24 cellular contexts compared by ENCODE assay signal in the genomic region with DNA sequence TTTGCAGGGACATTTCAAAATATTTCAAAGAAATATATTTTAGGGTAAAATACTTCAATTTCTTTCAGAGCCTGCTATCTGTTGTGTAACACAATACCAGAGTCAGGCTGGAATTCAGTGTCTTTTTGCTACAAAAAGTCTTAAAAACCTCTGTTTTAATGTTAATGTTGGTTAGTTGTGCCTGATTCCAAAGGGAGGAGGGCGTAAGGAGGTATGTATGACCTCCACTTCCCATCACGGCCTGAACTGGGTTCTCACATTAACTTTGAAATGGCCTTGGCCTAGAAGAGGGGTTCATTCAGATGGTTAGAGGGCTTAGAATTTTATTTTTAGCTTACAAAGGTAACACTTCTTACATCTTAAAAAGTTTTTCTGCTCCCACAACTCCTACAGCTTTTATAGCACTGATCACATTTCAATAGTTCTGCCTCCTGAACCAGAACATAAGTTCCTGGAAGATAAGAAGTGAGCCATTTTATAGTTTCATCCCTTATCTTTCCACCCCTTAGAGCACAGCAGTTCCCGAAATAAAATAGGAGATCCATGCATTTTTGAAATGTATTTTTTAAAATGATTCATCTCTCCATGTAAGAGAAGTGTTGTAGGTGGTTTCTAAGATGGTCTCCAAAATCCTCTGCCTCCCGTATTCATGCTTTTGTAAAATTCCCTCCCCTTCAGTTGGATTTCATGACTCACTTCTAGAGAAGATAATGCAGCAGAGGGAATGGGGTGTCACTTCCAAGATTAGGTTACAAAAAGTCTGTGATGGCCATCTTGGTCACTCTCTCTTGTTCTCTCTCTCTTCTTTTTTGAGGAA.
DNase-seq lines count a peak whose midpoint lies in the region; ATAC-seq, FAIRE-seq and TF ChIP-seq lines count a peak whose summit lies in the region.
"Had no signal": no experiment of that assay in that cellular context is flagged by ENCODE, and none has a peak within 500 bp of the region (broad histone marks: within the 10 kb centered on the region; RNA-seq: fewer than 3 reads in every experiment).

No MANE protein-coding gene starts in this region.

- H3K27ac Mint-ChIP-seq in T-cell = no peak overlapping the region
- H3K27ac Mint-ChIP-seq: activated naive CD8-positive, alpha-beta T cell; brain; CD4-positive, alpha-beta T cell had no signal

- BruUV-seq in IMR-90 (replicated peaks; lab: Mats Ljungman, UMichigan) = no TSS peak
- no TSS peak for BruUV-seq in K562 (replicated peaks; lab: Mats Ljungman, UMichigan)

- peak overlapping the region; percentile 92 for H3K56ac ChIP-seq in IMR-90 (ENCODE audit: extremely low read depth, insufficient read depth, low read length)

- intact Hi-C loops in IMR-90 (cut with micrococcal nuclease) = loop anchor here (5.0 to 10.0 kb wide), 2 partner anchors 794 to 1009 kb away; no protein-coding TSS in a partner anchor
- intact Hi-C loops in K562 (cut with micrococcal nuclease) = loop anchor here (10.0 kb wide), 2 partner anchors 64 to 96 kb away; no protein-coding TSS in a partner anchor

- H2BK12ac ChIP-seq in neuronal stem cell (ENCODE audit: low read length) = no peak overlapping the region

- H2AFZ ChIP-seq in IMR-90 (replicated peaks; ENCODE audit: low read length, poor library complexity) (no peak overlapping the region), K562 (ENCODE audit: low read depth, low read length) (peak overlapping the region; percentile 67), neuronal stem cell (ENCODE audit: low read length) (peak overlapping the region; percentile 5)

- TF ChIP-seq POLR2A in IMR-90 (IDR thresholded peaks at IDR 0.05; ENCODE audit: low read depth, low read length) (no peak), K562 (conservative IDR thresholded peaks at IDR 0.05) (no peak)

- no CpG with 5 or more reads among the region's 4 CpGs for WGBS in IMR-90 (ENCODE audit: extremely low coverage in 2 of 2, insufficient read length in 1 of 2), 2 experiments
- 8% methylated on average over 4 of the region's 4 CpGs for WGBS in K562 (ENCODE audit: insufficient coverage, low coverage, missing lambda C conversion rate)
- WGBS in neuronal stem cell (ENCODE audit: extremely low coverage in 2 of 2, insufficient read length in 2 of 2, insufficient replicate concordance in 1 of 2), 2 donors = no CpG with 5 or more reads among the region's 4 CpGs

- H3K23ac ChIP-seq in IMR-90 (ENCODE audit: low read depth, low read length) (peak overlapping the region; percentile 30), neuronal stem cell (ENCODE audit: low read depth, low read length, poor library complexity) (no peak overlapping the region)

- H3K27ac ChIP-seq in IMR-90 (ENCODE audit: insufficient read depth, low read length) (peak overlapping the region; percentile 92), K562 (ENCODE audit: extremely low read depth, low read depth, low read length) (peak overlapping the region; percentile 84), neuronal stem cell (replicated peaks; ENCODE audit: low read length) (no peak overlapping the region)
- H3K27ac ChIP-seq: colonic mucosa, vagina had no signal

- dilution Hi-C loops in IMR-90 (cut with HindIII; ENCODE audit: low sequenced_read_pairs, unreplicated experiment) = no loop called here

- peak; percentile 77 for FAIRE-seq in K562 (lab: Jason Lieb, UNC)
- FAIRE-seq: G401.6 had no signal

- no peaks in the 10 kb centered on the region for H3K9me3 Mint-ChIP-seq in T-cell
- H3K9me3 Mint-ChIP-seq: CD4-positive, alpha-beta T cell had no signal

- H3K9me1 ChIP-seq in IMR-90 (ENCODE audit: insufficient read depth, low read length) (no peaks in the 10 kb centered on the region), K562 (ENCODE audit: control insufficient read depth, insufficient read depth, low read length) (no peaks in the 10 kb centered on the region)

- peak overlapping the region; percentile 98 for H2AK5ac ChIP-seq in IMR-90 (ENCODE audit: low read depth, low read length)
- no peak overlapping the region for H2AK5ac ChIP-seq in neuronal stem cell (ENCODE audit: low read depth, low read length)

- peaks cover 15% of the 10 kb centered on the region for H3K4me1 ChIP-seq in IMR-90 (ENCODE audit: control insufficient read depth, insufficient read depth, low read length)
- H3K4me1 ChIP-seq in K562 (replicated peaks in 1 of 2; ENCODE audit: control insufficient read depth in 2 of 2, insufficient read depth in 2 of 2, low read length in 2 of 2) = peaks cover 0 to 24% of the 10 kb centered on the region in 2 experiments; a peak in 3 of 5 replicates
- H3K4me1 ChIP-seq in neuronal stem cell (ENCODE audit: control insufficient read depth in 2 of 2, insufficient read depth in 1 of 2, low read depth in 1 of 2, low read length in 2 of 2) = peaks cover 5 to 6% of the 10 kb centered on the region in 2 donors
- H3K4me1 ChIP-seq: colonic mucosa, vagina had no signal

- peak overlapping the region; percentile 98 for H2BK120ac ChIP-seq in IMR-90 (ENCODE audit: low read depth, low read length)
- no peak overlapping the region for H2BK120ac ChIP-seq in neuronal stem cell (ENCODE audit: low read depth, low read length)

- H3K4me3 ChIP-seq in AG10803 (ENCODE audit: low read length) (no peak overlapping the region), IMR-90 (ENCODE audit: insufficient read depth, low read depth, low read length) (no peak overlapping the region), K562 (no peak overlapping the region), neuronal stem cell (ENCODE audit: low read length in 2 of 2) (no peak overlapping the region)
- H3K4me3 ChIP-seq: colonic mucosa, vagina had no signal

- H2BK20ac ChIP-seq in IMR-90 (ENCODE audit: low read depth, low read length) = peak overlapping the region; percentile 98

- H3K9ac ChIP-seq in IMR-90 (ENCODE audit: low read depth, low read length) = no peak overlapping the region
- H3K9ac ChIP-seq in K562 (ENCODE audit: insufficient read depth in 1 of 2, low read depth in 2 of 2, low read length in 2 of 2) = peak overlapping the region in 1 of 2 experiments; percentile 51; a peak in 1 of 4 replicates
- H3K9ac ChIP-seq in neuronal stem cell (ENCODE audit: low read depth, low read length, poor library complexity) = no peak overlapping the region

- H3K36me3 ChIP-seq in IMR-90 (ENCODE audit: control insufficient read depth, insufficient read depth, low read length) (no peaks in the 10 kb centered on the region), K562 (ENCODE audit: control insufficient read depth, insufficient read depth, low read length) (peaks cover 25% of the 10 kb centered on the region), neuronal stem cell (replicated peaks in 1 of 2; ENCODE audit: control insufficient read depth in 2 of 2, insufficient read depth in 2 of 2, low read length in 2 of 2) (no peaks in the 10 kb centered on the region)
- H3K36me3 ChIP-seq: colonic mucosa, vagina had no signal

- H4K91ac ChIP-seq in IMR-90 (ENCODE audit: insufficient read depth, low read depth, low read length) = peak overlapping the region; percentile 98
- H4K91ac ChIP-seq in neuronal stem cell (ENCODE audit: low read depth, low read length, poor library complexity) = no peak overlapping the region

- H4K5ac ChIP-seq in IMR-90 (ENCODE audit: low read depth, low read length) = peak overlapping the region; percentile 93

- H3K14ac ChIP-seq in IMR-90 (replicated peaks; ENCODE audit: low read depth, low read length) (peak overlapping the region; percentile 88), neuronal stem cell (ENCODE audit: low read length) (no peak overlapping the region)

- H4K20me1 ChIP-seq in IMR-90 (ENCODE audit: insufficient read depth, low read length) (no peaks in the 10 kb centered on the region), K562 (replicated peaks; ENCODE audit: control insufficient read depth, insufficient read depth, low read length) (no peaks in the 10 kb centered on the region)

- H4K8ac ChIP-seq in IMR-90 (ENCODE audit: low read depth in 2 of 2, low read length in 2 of 2) (peak overlapping the region; percentile 91 to 93), neuronal stem cell (ENCODE audit: low read depth, low read length) (no peak overlapping the region)

- H2AK9ac ChIP-seq in IMR-90 (replicated peaks; ENCODE audit: low read depth, low read length, poor library complexity) = no peak overlapping the region

- H3K18ac ChIP-seq in IMR-90 (ENCODE audit: low read depth, low read length) = peak overlapping the region; percentile 98
- H3K18ac ChIP-seq in neuronal stem cell (ENCODE audit: low read length) = no peak overlapping the region

- H2BK5ac ChIP-seq in IMR-90 (ENCODE audit: low read depth, low read length, poor library complexity, severe bottlenecking) (peak overlapping the region; percentile 99), neuronal stem cell (ENCODE audit: low read length) (no peak overlapping the region)

- POLR2A ChIA-PET in IMR-90 (lab: Charles Lee; ENCODE audit: unreplicated experiment) = interaction anchor here (0.6 kb wide), 1 partner anchor 794 kb away, joined by 17 read pairs; no protein-coding TSS in a partner anchor
- POLR2A ChIA-PET in K562 (lab: Yijun Ruan, JAX) = no interaction called here
- POLR2A ChIA-PET in T-cell (lab: Charles Lee) = no interaction called here

- H2BK15ac ChIP-seq in IMR-90 (ENCODE audit: low read depth, low read length) (peak overlapping the region; percentile 82), neuronal stem cell (ENCODE audit: low read length) (no peak overlapping the region)

- in situ Hi-C loops in IMR-90 (cut with MboI; ENCODE audit: low sequenced_read_pairs) = no loop called here
- in situ Hi-C loops in K562 (cut with MboI) = no loop called here

- TF ChIP-seq CTCF in AG10803 (conservative IDR thresholded peaks at IDR 0.05; ENCODE audit: low read length) (no peak), IMR-90 (conservative IDR thresholded peaks at IDR 0.05; ENCODE audit: low read depth, low read length) (no peak), K562 (IDR thresholded peaks at IDR 0.05 in 2 of 3, conservative IDR thresholded peaks at IDR 0.05 in 1 of 3; ENCODE audit: insufficient read depth in 2 of 3, low read depth in 1 of 3, low read length in 3 of 3) (no peak)

- H3K36me3 Mint-ChIP-seq in T-cell = no peaks in the 10 kb centered on the region
- H3K36me3 Mint-ChIP-seq: activated naive CD8-positive, alpha-beta T cell; brain had no signal

- no peak for TF ChIP-seq EP300 in K562 (IDR thresholded peaks at IDR 0.05; ENCODE audit: low read length)

- TF ChIP-seq RAD21 in IMR-90 (IDR thresholded peaks at IDR 0.05; ENCODE audit: low read length) (no peak), K562 (CRISPR knock-in tag; conservative IDR thresholded peaks at IDR 0.05 in 1 of 2, IDR thresholded peaks at IDR 0.05 in 1 of 2) (no peak)

- H3K9me3 ChIP-seq in IMR-90 (ENCODE audit: control insufficient read depth, insufficient read depth, low read length) (no peaks in the 10 kb centered on the region), K562 (replicated peaks; ENCODE audit: control insufficient read depth, insufficient read depth, low read depth, low read length) (peaks cover 3% of the 10 kb centered on the region), neuronal stem cell (replicated peaks in 1 of 2; ENCODE audit: control insufficient read depth in 2 of 2, insufficient read depth in 1 of 2, low read depth in 1 of 2, low read length in 2 of 2) (peaks cover 2 to 5% of the 10 kb centered on the region in 2 donors)
- H3K9me3 ChIP-seq: colonic mucosa, vagina had no signal

- H3K27me3 ChIP-seq in IMR-90 (ENCODE audit: control insufficient read depth, insufficient read depth, low read length) (no peaks in the 10 kb centered on the region), K562 (ENCODE audit: control insufficient read depth in 2 of 2, insufficient read depth in 2 of 2, low read length in 2 of 2) (no peaks in the 10 kb centered on the region), neuronal stem cell (ENCODE audit: control insufficient read depth in 3 of 3, insufficient read depth in 3 of 3, low read depth in 1 of 3, low read length in 3 of 3) (no peaks in the 10 kb centered on the region)
- H3K27me3 ChIP-seq: colonic mucosa, vagina had no signal

- no peak overlapping the region for H3K4me2 ChIP-seq in IMR-90 (ENCODE audit: low read depth, low read length)
- peak overlapping the region; percentile 61 for H3K4me2 ChIP-seq in K562 (ENCODE audit: insufficient read depth, low read length)
- no peak overlapping the region for H3K4me2 ChIP-seq in neuronal stem cell (ENCODE audit: insufficient read depth, low read length, poor library complexity, severe bottlenecking)

- no peaks in the 10 kb centered on the region for H3K4me1 Mint-ChIP-seq in T-cell

- ATAC-seq in IMR-90 (ENCODE audit: low read depth) (no peak), K562 (peak; percentile 65), T-cell (replicated peaks in 1 of 4) (no peak), esophagus mucosa (no peak), GM21423 (IDR thresholded peaks at IDR 0.05; ENCODE audit: unreplicated experiment) (no peak)
- ATAC-seq: left ventricle myocardium superior had no signal

- DNase-seq in AG10803 (ENCODE audit: low read depth) = peak; percentile 8
- peak; percentile 8 for DNase-seq in IMR-90
- DNase-seq in K562 (ENCODE audit: extremely low read depth in 1 of 4, low spot score in 3 of 4) = peak; percentile 23 to 65 (median 28)
- DNase-seq in neuronal stem cell (ENCODE audit: low spot score) = no peak
- no peak for DNase-seq in T-cell
- no peak for DNase-seq in activated naive CD4-positive, alpha-beta T cell treated with anti-CD3 and anti-CD28 coated beads, Interleukin-2, amount 50 U/mL, for 16 hours
- DNase-seq: activated CD4-positive, alpha-beta T cell treated with anti-CD3 and anti-CD28 coated beads for 4 hours; CD4-positive, alpha-beta T cell; colonic mucosa; DMS153; Kasumi-1; left ventricle myocardium superior; NCI-H1092 treated with DMSO at 0.1 percent for 48 hours; NCI-H2081 treated with DMSO at 0.1 percent for 48 hours; NCI-H510A; nucleus accumbens; RPMI8226; T1000 had no signal

- H3K4me3 Mint-ChIP-seq in T-cell = no peak overlapping the region
- H3K4me3 Mint-ChIP-seq: activated naive CD8-positive, alpha-beta T cell; brain; CD4-positive, alpha-beta T cell had no signal

- H3K79me1 ChIP-seq in IMR-90 (ENCODE audit: low read depth in 1 of 2, low read length in 2 of 2) (peaks cover 0 to 5% of the 10 kb centered on the region in 2 experiments; a peak in 1 of 4 replicates), neuronal stem cell (ENCODE audit: low read depth, low read length) (no peaks in the 10 kb centered on the region)

- CTCF ChIA-PET in IMR-90 (lab: Yijun Ruan, JAX) (interaction anchor here (0.5 kb wide), 1 partner anchor 556 kb away, joined by 3 read pairs; no protein-coding TSS in a partner anchor), K562 (lab: Yijun Ruan, JAX; ENCODE audit: low intra/inter-chr PET ratio) (no interaction called here), T-cell (lab: Charles Lee) (no interaction called here)

- H3K4ac ChIP-seq in IMR-90 (ENCODE audit: low read depth, low read length) (peak overlapping the region; percentile 95), neuronal stem cell (ENCODE audit: low read length) (no peak overlapping the region)

- peaks cover 0 to 20% of the 10 kb centered on the region in 2 donors for H3K27me3 Mint-ChIP-seq in T-cell
- H3K27me3 Mint-ChIP-seq: activated naive CD8-positive, alpha-beta T cell had no signal

- H3K79me2 ChIP-seq in K562 (ENCODE audit: control insufficient read depth, insufficient read depth, low read length) = peaks cover 48% of the 10 kb centered on the region

Comparison
In these comparisons a context has a peak if more than half of its experiments do, and no peak if none do; other contexts are left out.
1. DNase-seq: peak in AG10803 (single experiment), IMR-90 (single experiment) and K562 (4 of 4); none in neuronal stem cell (single experiment), T-cell (0 of 34) and activated naive CD4-positive, alpha-beta T cell treated with anti-CD3 and anti-CD28 coated beads, Interleukin-2, amount 50 U/mL, for 16 hours (single experiment).